Comparison of ENCODE assay signal across 22 cellular contexts in the genomic region with DNA sequence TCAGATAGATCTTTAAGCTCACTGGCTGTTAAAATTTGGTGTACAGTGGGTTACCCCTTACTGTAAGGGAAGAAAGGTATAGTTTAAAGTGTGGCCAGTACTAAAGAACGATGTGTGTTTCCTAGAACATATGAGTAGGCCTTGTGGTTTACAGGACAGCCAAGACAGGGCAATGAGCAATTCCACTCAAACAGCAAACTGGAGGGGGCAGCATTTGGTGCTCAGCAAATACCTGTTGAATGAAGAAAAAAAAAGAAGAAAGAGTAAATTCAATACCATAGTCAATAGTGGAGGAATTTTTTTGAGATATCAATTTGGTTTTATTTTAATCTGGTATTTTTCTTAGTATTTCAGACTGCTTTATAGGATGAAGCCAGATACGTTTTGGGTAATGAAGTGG. TPM values are rescaled to one million over a fixed set of nuclear protein-coding genes. Genes with fewer than 3 reads are reported as not detected.
DNase-seq lines count a peak whose midpoint lies in the region; ATAC-seq and TF ChIP-seq lines count a peak whose summit lies in the region.
"Had no signal": no experiment of that assay in that cellular context is flagged by ENCODE, and none has a peak within 500 bp of the region (broad histone marks: within the 10 kb centered on the region; RNA-seq: fewer than 3 reads in every experiment).

No MANE protein-coding gene starts in this region.

- CTCF ChIA-PET in mammary epithelial cell (lab: Charles Lee; ENCODE audit: low non-redundant PET) (no interaction called here), MCF 10A (lab: Yijun Ruan, JAX) (interaction anchor here (0.6 kb wide), 1 partner anchor 683 kb away, joined by 3 read pairs; no protein-coding TSS in a partner anchor)

- dilution Hi-C loops in mammary epithelial cell (cut with HindIII; ENCODE audit: low sequenced_read_pairs), result no loop called here

- H3K27ac ChIP-seq in mammary epithelial cell (ENCODE audit: insufficient read depth, low read depth, low read length) (no peak overlapping the region), vagina (no peak overlapping the region)
- H3K27ac ChIP-seq: BLaER1 had no signal

- no peak overlapping the region for H3K4me3 ChIP-seq in mammary epithelial cell (replicated peaks in 1 of 3; ENCODE audit: insufficient read depth in 1 of 3, low read depth in 2 of 3, low read length in 3 of 3)
- no peak overlapping the region for H3K4me3 ChIP-seq in choroid plexus epithelial cell (ENCODE audit: low read depth, low read length)
- H3K4me3 ChIP-seq in vagina, result no peak overlapping the region
- H3K4me3 ChIP-seq: BLaER1 had no signal

- TF ChIP-seq CTCF in mammary epithelial cell (conservative IDR thresholded peaks at IDR 0.05 in 1 of 2, IDR thresholded peaks at IDR 0.05 in 1 of 2; ENCODE audit: extremely low read depth in 1 of 2, insufficient read depth in 1 of 2, low read depth in 1 of 2, low read length in 2 of 2) (peak in 1 of 2 donors; percentile 17), MCF 10A (IDR thresholded peaks at IDR 0.05; ENCODE audit: unreplicated experiment) (no peak), choroid plexus epithelial cell (conservative IDR thresholded peaks at IDR 0.05; ENCODE audit: low read depth, low read length) (peak; percentile 6), HFFc6 (IDR thresholded peaks at IDR 0.05) (no peak; the same call in 1 of the 2 replicates), vagina (IDR thresholded peaks at IDR 0.05) (no peak)

- no peak overlapping the region for H3K4me3 Mint-ChIP-seq in MCF 10A (ENCODE audit: unreplicated experiment)
- no peak overlapping the region for H3K4me3 Mint-ChIP-seq in stimulated activated effector memory CD8-positive, alpha-beta T cell treated with anti-CD3 and anti-CD28 coated beads, Interleukin-12 subunit alpha, Interleukin-12 subunit beta, amount 100 ng/mL, for 72 hours
- no peak overlapping the region for H3K4me3 Mint-ChIP-seq in HFFc6
- H3K4me3 Mint-ChIP-seq: CD8-positive, alpha-beta memory T cell had no signal

- H3K4me1 ChIP-seq in mammary epithelial cell (ENCODE audit: insufficient read depth, low read length) (no peaks in the 10 kb centered on the region), vagina (peaks cover 13% of the 10 kb centered on the region)

- no peaks in the 10 kb centered on the region for H4K20me1 ChIP-seq in mammary epithelial cell (ENCODE audit: insufficient read depth, low read length)

- no peaks in the 10 kb centered on the region for H3K9me3 ChIP-seq in mammary epithelial cell (replicated peaks; ENCODE audit: insufficient read depth, low read length)
- no peaks in the 10 kb centered on the region for H3K9me3 ChIP-seq in vagina
- H3K9me3 ChIP-seq: BLaER1 had no signal

- peaks cover 11% of the 10 kb centered on the region for H3K79me2 ChIP-seq in mammary epithelial cell (ENCODE audit: insufficient read depth, low read length)

- H3K4me1 Mint-ChIP-seq in MCF 10A (ENCODE audit: insufficient read depth, unreplicated experiment) (no peaks in the 10 kb centered on the region), HFFc6 (ENCODE audit: low read depth) (peaks cover 12% of the 10 kb centered on the region)
- H3K4me1 Mint-ChIP-seq in stimulated activated effector memory CD8-positive, alpha-beta T cell treated with anti-CD3 and anti-CD28 coated beads, Interleukin-12 subunit alpha, Interleukin-12 subunit beta, amount 100 ng/mL, for 72 hours, result peaks cover 6% of the 10 kb centered on the region

- POLR2A ChIA-PET in MCF 10A (lab: Yijun Ruan, JAX), result no interaction called here

- H3K9me3 Mint-ChIP-seq in MCF 10A (ENCODE audit: unreplicated experiment) (no peaks in the 10 kb centered on the region), HFFc6 (no peaks in the 10 kb centered on the region; the same call in 1 of the 2 replicates)
- H3K9me3 Mint-ChIP-seq in stimulated activated effector memory CD8-positive, alpha-beta T cell treated with anti-CD3 and anti-CD28 coated beads, Interleukin-12 subunit alpha, Interleukin-12 subunit beta, amount 100 ng/mL, for 72 hours, result no peaks in the 10 kb centered on the region
- H3K9me3 Mint-ChIP-seq: CD8-positive, alpha-beta memory T cell had no signal

- H3K36me3 Mint-ChIP-seq in MCF 10A (ENCODE audit: insufficient read depth, unreplicated experiment), result no peaks in the 10 kb centered on the region
- peaks cover 8% of the 10 kb centered on the region for H3K36me3 Mint-ChIP-seq in stimulated activated effector memory CD8-positive, alpha-beta T cell treated with anti-CD3 and anti-CD28 coated beads, Interleukin-12 subunit alpha, Interleukin-12 subunit beta, amount 100 ng/mL, for 72 hours
- H3K36me3 Mint-ChIP-seq in HFFc6 (ENCODE audit: low read depth), result 0 out of 2 replicates have a peak, but pooled peaks cover 4% of the 10 kb centered on the region

- H3K27ac Mint-ChIP-seq in MCF 10A (ENCODE audit: low read depth, unreplicated experiment) (no peak overlapping the region), HFFc6 (no peak overlapping the region)
- no peak overlapping the region for H3K27ac Mint-ChIP-seq in stimulated activated effector memory CD8-positive, alpha-beta T cell treated with anti-CD3 and anti-CD28 coated beads, Interleukin-12 subunit alpha, Interleukin-12 subunit beta, amount 100 ng/mL, for 72 hours

- WGBS in mammary epithelial cell (ENCODE audit: low coverage, missing lambda C conversion rate), result 58% methylated on average over 2 of the region's 2 CpGs

- no peak overlapping the region for H2AFZ ChIP-seq in mammary epithelial cell (ENCODE audit: low read depth, low read length)

- ATAC-seq in stimulated activated effector memory CD8-positive, alpha-beta T cell treated with anti-CD3 and anti-CD28 coated beads, Interleukin-12 subunit alpha, Interleukin-12 subunit beta, amount 100 ng/mL, for 72 hours, result peak; percentile 36

- in situ Hi-C loops in mammary epithelial cell (cut with MboI; ENCODE audit: low sequenced_read_pairs in 2 of 2), result loop anchor here in 1 of 2 donors (25.0 kb wide), 1 partner anchor 281 kb away; the partner anchor contains the start of gene UBE2C

- H3K9ac ChIP-seq in mammary epithelial cell (ENCODE audit: insufficient read depth, low read length), result no peak overlapping the region
- H3K9ac ChIP-seq: BLaER1 had no signal

- BruUV-seq in mammary epithelial cell (replicated peaks; lab: Mats Ljungman, UMichigan) (no TSS peak), MCF 10A (replicated peaks; lab: Mats Ljungman, UMichigan) (no TSS peak)

- intact Hi-C loops in mammary epithelial cell (cut with micrococcal nuclease) (no loop called here), MCF 10A (cut with micrococcal nuclease) (no loop called here), vagina (cut with DNase I) (no loop called here)

- H3K27me3 Mint-ChIP-seq in MCF 10A (ENCODE audit: insufficient read depth, unreplicated experiment) (peaks cover 5% of the 10 kb centered on the region), HFFc6 (ENCODE audit: insufficient read depth) (peaks cover 12% of the 10 kb centered on the region)

- TF ChIP-seq POLR2A in vagina (IDR thresholded peaks at IDR 0.05), result no peak

- no peak overlapping the region for H3K4me2 ChIP-seq in mammary epithelial cell (ENCODE audit: insufficient read depth, low read depth, low read length)
- H3K4me2 ChIP-seq: BLaER1 had no signal

- no peaks in the 10 kb centered on the region for H3K36me3 ChIP-seq in mammary epithelial cell (ENCODE audit: insufficient read depth, low read length)
- H3K36me3 ChIP-seq in vagina, result no peaks in the 10 kb centered on the region
- H3K36me3 ChIP-seq: BLaER1 had no signal

- DNase-seq in mammary epithelial cell (peak; percentile 42), MCF 10A (ENCODE audit: unreplicated experiment) (no peak), OCI-M1 (lab: John Stamatoyannopoulos, UW) (peak; percentile 7), choroid plexus epithelial cell (ENCODE audit: low read depth) (no peak), HFFc6 (no peak), vagina (ENCODE audit: extremely low spot score in 2 of 2) (no peak)
- no peak for DNase-seq in stimulated activated effector memory CD8-positive, alpha-beta T cell treated with anti-CD3 and anti-CD28 coated beads, Interleukin-12 subunit alpha, Interleukin-12 subunit beta, amount 100 ng/mL, for 72 hours (ENCODE audit: low spot score in 2 of 2)
- no peak for DNase-seq in stimulated activated CD8-positive, alpha-beta memory T cell treated with anti-CD3 and anti-CD28 coated beads, Interleukin-4, amount 100 ng/mL, for 48 hours
- DNase-seq: CD8-positive, alpha-beta memory T cell; DND-41; GDM1; H7; IMR-90; Karpas-422; NCI-H1436; NCI-H2029; NCI-H2171 treated with DMSO at 0.1 percent for 48 hours; NCI-H446 treated with DMSO at 0.1 percent for 48 hours; NCI-H82; SHP77 treated with DMSO at 0.1 percent for 48 hours had no signal

- no peaks in the 10 kb centered on the region for H3K27me3 ChIP-seq in mammary epithelial cell (ENCODE audit: insufficient read depth, low read length)
- H3K27me3 ChIP-seq in vagina, result no peaks in the 10 kb centered on the region
- H3K27me3 ChIP-seq: BLaER1 had no signal

RNA-seq across cellular contexts. Expression of gene NCOA5, which starts 3.8 kb away (rescaled TPM):
- total RNA-seq in mammary epithelial cell (10 to 100 TPM; 11.2 to 17.8 TPM), MCF 10A (2022) (26.0 and 31.2 TPM in 2 replicates), vagina (33.9 TPM)
- polyA plus RNA-seq in mammary epithelial cell, result 17.4 TPM
- 20.1 TPM for polyA minus RNA-seq in mammary epithelial cell
- total RNA-seq in HFFc6 (2021; fragmentation: NEBNext Ultra II Directional; extraction: Animal tissue kit (Norgen Biotek cat#: 25700)), result 10 to 100 TPM; 15.3 to 25.1 (median 23.2) TPM

RNA-seq across cellular contexts. Expression of gene CD40, which starts 24.6 kb away (rescaled TPM):
- 1 to 10 TPM in 1 of 2 donors, not detected in 1; 3.2 TPM for total RNA-seq in mammary epithelial cell
- polyA plus RNA-seq in mammary epithelial cell, result 14.9 TPM
- 0.31 TPM for polyA minus RNA-seq in mammary epithelial cell
- 1.5 and 2.3 TPM in 2 replicates for total RNA-seq in MCF 10A (2022)
- total RNA-seq in HFFc6 (2021; fragmentation: NEBNext Ultra II Directional; extraction: Animal tissue kit (Norgen Biotek cat#: 25700)), result 1 to 10 TPM in 2 of 6 experiments, under 1 TPM in 4; 0.34 to 3.6 (median 0.62) TPM
- 24.6 TPM for total RNA-seq in vagina
- total RNA-seq: HT-29 had no signal

Comparison
In these comparisons a context has a peak if more than half of its experiments do, and no peak if none do; other contexts are left out.
1. DNase-seq: peak in mammary epithelial cell (single experiment) and OCI-M1 (single experiment); none in MCF 10A (single experiment), choroid plexus epithelial cell (single experiment), stimulated activated effector memory CD8-positive, alpha-beta T cell treated with anti-CD3 and anti-CD28 coated beads, Interleukin-12 subunit alpha, Interleukin-12 subunit beta, amount 100 ng/mL, for 72 hours (0 of 2), HFFc6 (single experiment), vagina (0 of 2) and stimulated activated CD8-positive, alpha-beta memory T cell treated with anti-CD3 and anti-CD28 coated beads, Interleukin-4, amount 100 ng/mL, for 48 hours (single experiment).